Comparison of ENCODE assay signal across 8 cellular contexts in genomic region chr7:74092964-74093339, GRCh38. TPM values are rescaled to one million over a fixed set of nuclear protein-coding genes. Genes with fewer than 3 reads are reported as not detected.
A peak's percentile ranks its signal among the peaks of the same experiment; 100 is the strongest.
DNase-seq lines count a peak whose midpoint lies in the region; ATAC-seq and TF ChIP-seq lines count a peak whose summit lies in the region.

No MANE protein-coding gene starts in this region.

- H3K27me3 Mint-ChIP-seq in activated naive CD8-positive, alpha-beta T cell treated with anti-CD3 and anti-CD28 coated beads for 36 hours = no peaks in the 10 kb centered on the region

- intact Hi-C loops in lower lobe of right lung (cut with DNase I) = no loop called here

- peaks cover 17% of the 10 kb centered on the region for H3K36me3 Mint-ChIP-seq in activated naive CD8-positive, alpha-beta T cell treated with anti-CD3 and anti-CD28 coated beads for 36 hours

- H3K27ac ChIP-seq in BLaER1 = peak overlapping the region; percentile 89
- peak overlapping the region; percentile 85 for H3K27ac ChIP-seq in lower lobe of right lung

- H3K4me1 ChIP-seq in BLaER1 (peaks cover 74% of the 10 kb centered on the region), lower lobe of right lung (peaks cover 32% of the 10 kb centered on the region)

- peak overlapping the region; percentile 89 for H3K27ac Mint-ChIP-seq in activated naive CD8-positive, alpha-beta T cell treated with anti-CD3 and anti-CD28 coated beads for 36 hours

- H3K4me3 ChIP-seq in BLaER1 = peak overlapping the region; percentile 67
- H3K4me3 ChIP-seq in lower lobe of right lung = peak overlapping the region; percentile 60
- no peak overlapping the region for H3K4me3 ChIP-seq in MG63

- H3K27me3 ChIP-seq in BLaER1 (no peaks in the 10 kb centered on the region), lower lobe of right lung (ENCODE audit: low read depth) (no peaks in the 10 kb centered on the region), MG63 (no peaks in the 10 kb centered on the region)

- peak overlapping the region; percentile 76 for H3K9ac ChIP-seq in BLaER1

- no peak for TF ChIP-seq CTCF in lower lobe of right lung (IDR thresholded peaks at IDR 0.05)

- peaks cover 3% of the 10 kb centered on the region for H3K9me3 Mint-ChIP-seq in activated naive CD8-positive, alpha-beta T cell treated with anti-CD3 and anti-CD28 coated beads for 36 hours

- peaks cover 25% of the 10 kb centered on the region for H3K4me1 Mint-ChIP-seq in activated naive CD8-positive, alpha-beta T cell treated with anti-CD3 and anti-CD28 coated beads for 36 hours

- DNase-seq in activated naive CD8-positive, alpha-beta T cell treated with anti-CD3 and anti-CD28 coated beads for 36 hours = no peak
- DNase-seq in lower lobe of right lung (peak; percentile 84), MG63 (no peak), NCI-H2107 treated with DMSO at 0.1 percent for 48 hours (lab: John Stamatoyannopoulos, UW; ENCODE audit: unreplicated experiment) (no peak), 8988T (no peak)

- H3K9me3 ChIP-seq in BLaER1 = peaks cover 17% of the 10 kb centered on the region
- no peaks in the 10 kb centered on the region for H3K9me3 ChIP-seq in lower lobe of right lung
- H3K9me3 ChIP-seq in MG63 = peaks cover 6% of the 10 kb centered on the region

- H3K4me2 ChIP-seq in BLaER1 = peak overlapping the region; percentile 90

- H3K36me3 ChIP-seq in BLaER1 = peaks cover 51% of the 10 kb centered on the region
- peaks cover 14% of the 10 kb centered on the region for H3K36me3 ChIP-seq in lower lobe of right lung
- peaks cover 26% of the 10 kb centered on the region for H3K36me3 ChIP-seq in MG63

- ATAC-seq in HG03108 (IDR thresholded peaks at IDR 0.05; ENCODE audit: unreplicated experiment) (peak; percentile 66), lower lobe of right lung (peak; percentile 67 to 82)

- TF ChIP-seq POLR2A in GM19193 (IDR thresholded peaks at IDR 0.05; ENCODE audit: extremely low read depth, insufficient read depth, insufficient read length) = peak; percentile 64

- no peak overlapping the region for H3K4me3 Mint-ChIP-seq in activated naive CD8-positive, alpha-beta T cell treated with anti-CD3 and anti-CD28 coated beads for 36 hours

- no peaks in the 10 kb centered on the region for H4K20me1 ChIP-seq in BLaER1

RNA-seq across cellular contexts. Expression of gene LIMK1, which starts 9.3 kb away (rescaled TPM):
- 10 to 100 TPM; 16.9 to 19.5 TPM for total RNA-seq in activated naive CD8-positive, alpha-beta T cell treated with anti-CD3 and anti-CD28 coated beads for 36 hours
- 48.6 TPM for total RNA-seq in lower lobe of right lung
- total RNA-seq in MG63 (2014; rRNA removed; shearing (Covaris generic); ENCODE audit: low replicate concordance) = 13.2 and 26.9 TPM in 2 replicates
